Comparison of ENCODE assay signal across 18 cellular contexts in genomic region chr17:45029758-45030423, GRCh38.
"Had no signal": no experiment of that assay in that cellular context is flagged by ENCODE, and none has a peak within 500 bp of the region (broad histone marks: within the 10 kb centered on the region; RNA-seq: fewer than 3 reads in every experiment).

No MANE protein-coding gene starts in this region.

- H3K4me3 ChIP-seq: adrenal gland, left lung, neural progenitor cell, pancreas, stomach, thyroid gland had no signal

- H3K4me1 Mint-ChIP-seq: activated CD4-positive, alpha-beta T cell treated with anti-CD3 and anti-CD28 coated beads, Interleukin-2, amount 10 ng/mL, durations not matched to agents 24 days and 14 days; neural progenitor cell; WTC11 had no signal

- DNase-seq: activated CD4-positive, alpha-beta T cell treated with anti-CD3 and anti-CD28 coated beads, Interleukin-2, amount 10 ng/mL, durations not matched to agents 24 days and 14 days; activated naive CD4-positive, alpha-beta T cell treated with Interleukin-2 at 50 U/mL for 16 hours; central memory CD4-positive, alpha-beta T cell; cortex of kidney; effector CD8-positive, alpha-beta T cell; foreskin melanocyte; head of caudate nucleus; left lung; pancreas; stimulated activated CD4-positive, alpha-beta T cell treated with anti-CD3 and anti-CD28 coated beads, Interleukin-2, amount 100 ng/mL, for 48 hours; stomach; thyroid gland had no signal

- ATAC-seq: left lung, pancreas, WTC11 had no signal

- H3K27ac Mint-ChIP-seq: activated CD4-positive, alpha-beta T cell treated with anti-CD3 and anti-CD28 coated beads, Interleukin-2, amount 10 ng/mL, durations not matched to agents 24 days and 14 days; activated T-helper 1 cell treated with anti-CD3 and anti-CD28 coated beads, Interleukin-12 subunit alpha, Interleukin-12 subunit beta, Interleukin-2, Interleukin-4 antibody, amounts not matched to agents 30 ng/mL and 10 ng/mL and 1 ng/mL, durations not matched to agents 14 hours and 24 hours and 36 hours; neural progenitor cell; WTC11 had no signal

- FAIRE-seq: keratinocyte, pancreas, urothelium cell line had no signal

- H3K9me3 Mint-ChIP-seq: activated CD4-positive, alpha-beta T cell treated with anti-CD3 and anti-CD28 coated beads, Interleukin-2, amount 10 ng/mL, durations not matched to agents 24 days and 14 days; activated T-helper 1 cell treated with anti-CD3 and anti-CD28 coated beads, Interleukin-12 subunit alpha, Interleukin-12 subunit beta, Interleukin-2, Interleukin-4 antibody, amounts not matched to agents 30 ng/mL and 10 ng/mL and 1 ng/mL, durations not matched to agents 14 hours and 24 hours and 36 hours; neural progenitor cell; WTC11 had no signal

- H3K27me3 Mint-ChIP-seq: activated CD4-positive, alpha-beta T cell treated with anti-CD3 and anti-CD28 coated beads, Interleukin-2, amount 10 ng/mL, durations not matched to agents 24 days and 14 days had no signal

- H3K4me3 Mint-ChIP-seq: activated CD4-positive, alpha-beta T cell treated with anti-CD3 and anti-CD28 coated beads, Interleukin-2, amount 10 ng/mL, durations not matched to agents 24 days and 14 days; activated T-helper 1 cell treated with anti-CD3 and anti-CD28 coated beads, Interleukin-12 subunit alpha, Interleukin-12 subunit beta, Interleukin-2, Interleukin-4 antibody, amounts not matched to agents 30 ng/mL and 10 ng/mL and 1 ng/mL, durations not matched to agents 14 hours and 24 hours and 36 hours; neural progenitor cell; WTC11 had no signal
